ENCODE assay signal across 24 cellular contexts in the genomic region with DNA sequence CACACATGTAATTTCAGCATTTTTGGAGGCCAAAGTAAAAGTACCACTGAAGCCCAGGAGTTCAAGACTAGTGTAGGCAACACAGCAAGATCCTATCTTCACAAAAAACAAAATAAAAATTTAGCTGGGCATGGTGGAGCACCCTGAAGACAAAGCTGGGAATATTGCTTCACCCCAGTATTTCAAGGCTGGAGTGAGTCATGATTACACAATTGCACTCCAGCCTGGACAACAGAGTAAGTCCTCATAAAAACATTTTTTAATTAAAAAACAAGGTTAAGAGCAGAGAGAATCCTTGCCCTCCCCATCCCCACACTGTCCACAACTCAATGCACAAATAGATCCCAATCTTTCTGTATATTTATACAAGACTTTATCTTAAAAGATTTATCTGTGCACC.
"Had no signal": no experiment of that assay in that cellular context is flagged by ENCODE, and none has a peak within 500 bp of the region (broad histone marks: within the 10 kb centered on the region; RNA-seq: fewer than 3 reads in every experiment).

No MANE protein-coding gene starts in this region.

- H3K27me3 Mint-ChIP-seq: activated B cell treated with CpG ODN at 0.5 μM for 24 hours; activated CD4-positive, alpha-beta memory T cell treated with anti-CD3 and anti-CD28 coated beads, Interleukin-2, amount 10 ng/mL, durations not matched to agents 7 days and 5 days; activated CD8-positive, alpha-beta memory T cell treated with anti-CD3 and anti-CD28 coated beads, Interleukin-2, amount 10 ng/mL, durations not matched to agents 7 days and 5 days; brain; stimulated activated memory B cell treated with anti-CD40 and anti-IgM and Interleukin-4, amounts not matched to agents 10 μg/mL and 1 μg/mL and 100 μg/mL, for 72 hours had no signal

- H3K4me3 Mint-ChIP-seq: activated B cell treated with CpG ODN at 0.5 μM for 24 hours; activated CD4-positive, alpha-beta memory T cell treated with anti-CD3 and anti-CD28 coated beads, Interleukin-2, amount 10 ng/mL, durations not matched to agents 7 days and 5 days; activated CD8-positive, alpha-beta memory T cell treated with anti-CD3 and anti-CD28 coated beads, Interleukin-2, amount 10 ng/mL, durations not matched to agents 7 days and 5 days; activated naive CD8-positive, alpha-beta T cell treated with anti-CD3 and anti-CD28 coated beads, Interleukin-2, amount 10 ng/mL, durations not matched to agents 7 days and 5 days; brain; central memory CD8-positive, alpha-beta T cell; natural killer cell; stimulated activated memory B cell treated with anti-CD40 and anti-IgM and Interleukin-4, amounts not matched to agents 10 μg/mL and 1 μg/mL and 100 μg/mL, for 72 hours; T-helper 2 cell treated with Interferon-gamma antibody and Interleukin-4, amounts not matched to agents 5 μg/mL and 100 μg/mL, for 36 hours had no signal

- H3K4me1 Mint-ChIP-seq: activated B cell treated with CpG ODN at 0.5 μM for 24 hours; activated CD4-positive, alpha-beta memory T cell treated with anti-CD3 and anti-CD28 coated beads, Interleukin-2, amount 10 ng/mL, durations not matched to agents 7 days and 5 days; activated CD8-positive, alpha-beta memory T cell treated with anti-CD3 and anti-CD28 coated beads, Interleukin-2, amount 10 ng/mL, durations not matched to agents 7 days and 5 days; activated naive CD8-positive, alpha-beta T cell treated with anti-CD3 and anti-CD28 coated beads, Interleukin-2, amount 10 ng/mL, durations not matched to agents 7 days and 5 days; brain; central memory CD8-positive, alpha-beta T cell; natural killer cell; stimulated activated memory B cell treated with anti-CD40 and anti-IgM and Interleukin-4, amounts not matched to agents 10 μg/mL and 1 μg/mL and 100 μg/mL, for 72 hours had no signal

- H3K4me3 ChIP-seq: esophagus muscularis mucosa, lung, ovary, thoracic aorta, upper lobe of right lung had no signal

- H3K9me3 ChIP-seq: esophagus muscularis mucosa, ovary, thoracic aorta, upper lobe of right lung had no signal

- ATAC-seq: activated CD8-positive, alpha-beta memory T cell treated with anti-CD3 and anti-CD28 coated beads, Interleukin-2, amount 10 ng/mL, durations not matched to agents 7 days and 5 days; natural killer cell; sciatic nerve; stimulated activated memory B cell treated with anti-CD40 and anti-IgM and Interleukin-4, amounts not matched to agents 10 μg/mL and 1 μg/mL and 100 μg/mL, for 72 hours; upper lobe of right lung had no signal

- H3K36me3 Mint-ChIP-seq: activated CD8-positive, alpha-beta memory T cell treated with anti-CD3 and anti-CD28 coated beads, Interleukin-2, amount 10 ng/mL, durations not matched to agents 7 days and 5 days; activated naive CD8-positive, alpha-beta T cell treated with anti-CD3 and anti-CD28 coated beads, Interleukin-2, amount 10 ng/mL, durations not matched to agents 7 days and 5 days; brain; natural killer cell; stimulated activated memory B cell treated with anti-CD40 and anti-IgM and Interleukin-4, amounts not matched to agents 10 μg/mL and 1 μg/mL and 100 μg/mL, for 72 hours had no signal

- H3K27ac Mint-ChIP-seq: activated B cell treated with CpG ODN at 0.5 μM for 24 hours; activated CD4-positive, alpha-beta memory T cell treated with anti-CD3 and anti-CD28 coated beads, Interleukin-2, amount 10 ng/mL, durations not matched to agents 7 days and 5 days; activated CD8-positive, alpha-beta memory T cell treated with anti-CD3 and anti-CD28 coated beads, Interleukin-2, amount 10 ng/mL, durations not matched to agents 7 days and 5 days; activated naive CD8-positive, alpha-beta T cell treated with anti-CD3 and anti-CD28 coated beads, Interleukin-2, amount 10 ng/mL, durations not matched to agents 7 days and 5 days; activated T-helper 2 cell treated with anti-CD3 and anti-CD28 coated beads, Interferon-gamma antibody, Interleukin-2, Interleukin-4, amounts not matched to agents 10 μg/mL and 5 μg/mL and 100 μg/mL, durations not matched to agents 14 hours and 24 hours and 36 hours; brain; natural killer cell; stimulated activated memory B cell treated with anti-CD40 and anti-IgM and Interleukin-4, amounts not matched to agents 10 μg/mL and 1 μg/mL and 100 μg/mL, for 72 hours; T-helper 2 cell treated with Interferon-gamma antibody and Interleukin-4, amounts not matched to agents 5 μg/mL and 100 μg/mL, for 36 hours had no signal

- DNase-seq: activated B cell treated with CpG ODN at 0.5 μM for 24 hours; activated CD4-positive, alpha-beta memory T cell treated with anti-CD3 and anti-CD28 coated beads, Interleukin-2, amount 10 ng/mL, durations not matched to agents 7 days and 5 days; activated CD4-positive, alpha-beta T cell treated with anti-CD3 and anti-CD28 coated beads for 4 hours; activated CD8-positive, alpha-beta memory T cell treated with anti-CD3 and anti-CD28 coated beads, Interleukin-2, amount 10 ng/mL, durations not matched to agents 7 days and 5 days; activated naive CD4-positive, alpha-beta T cell treated with Interleukin-2 at 50 U/mL for 16 hours; activated naive CD8-positive, alpha-beta T cell treated with anti-CD3 and anti-CD28 coated beads, Interleukin-2, amount 10 ng/mL, durations not matched to agents 7 days and 5 days; activated T-cell treated with anti-CD3 and anti-CD28 coated beads, Interleukin-2, amount 50 U/mL, for 1 hour; cortex of kidney; foreskin melanocyte; glutamatergic neuron; hypothalamus; natural killer cell; ovary; stimulated activated CD4-positive, alpha-beta T cell treated with anti-CD3 and anti-CD28 coated beads, Interleukin-4, amount 100 ng/mL, for 24 hours; upper lobe of right lung had no signal
